ENCODE assay signal across 9 cellular contexts in the genomic region with DNA sequence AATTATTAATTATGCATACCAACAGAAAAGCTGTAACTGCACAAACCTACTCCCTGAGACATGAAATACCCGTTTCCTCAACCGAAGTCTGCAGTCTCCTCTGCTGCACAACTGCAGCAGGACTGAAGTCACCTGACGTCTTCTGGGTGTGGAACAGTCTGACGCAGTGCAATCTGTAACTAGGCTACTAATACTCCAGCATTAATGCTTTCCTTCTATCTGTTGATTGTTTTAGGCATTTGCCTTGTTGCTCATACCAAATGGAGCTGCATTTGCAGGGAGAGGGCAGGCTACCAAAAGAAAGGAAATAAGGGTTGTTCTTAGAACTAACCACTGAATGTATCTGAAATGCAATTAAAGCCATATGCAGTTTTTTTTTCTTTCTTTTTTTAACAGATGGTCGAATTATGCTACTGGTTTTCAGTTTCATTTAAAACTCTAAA. TPM values are rescaled to one million over a fixed set of nuclear protein-coding genes. Genes with fewer than 3 reads are reported as not detected.
DNase-seq lines count a peak whose midpoint lies in the region; ATAC-seq, FAIRE-seq and TF ChIP-seq lines count a peak whose summit lies in the region.
"Had no signal": no experiment of that assay in that cellular context is flagged by ENCODE, and none has a peak within 500 bp of the region (broad histone marks: within the 10 kb centered on the region; RNA-seq: fewer than 3 reads in every experiment).

No MANE protein-coding gene starts in this region.

- no peaks in the 10 kb centered on the region for H3K36me3 ChIP-seq in esophagus (ENCODE audit: control insufficient read depth in 2 of 2, insufficient read depth in 2 of 2, low read length in 1 of 2)

- H3K27me3 Mint-ChIP-seq in activated CD4-positive, alpha-beta memory T cell treated with anti-CD3 and anti-CD28 coated beads for 36 hours: no peaks in the 10 kb centered on the region
- no peaks in the 10 kb centered on the region for H3K27me3 Mint-ChIP-seq in natural killer cell (ENCODE audit: low read depth in 2 of 2)

- DNase-seq in NCI-H2029 treated with DMSO at 0.1 percent for 48 hours (lab: John Stamatoyannopoulos, UW) (peak; percentile 7), NCI-H2029 (lab: John Stamatoyannopoulos, UW) (no peak), HFF-Myc (ENCODE audit: extremely low read depth, low read depth) (peak; percentile 52), NCI-H1694 (lab: John Stamatoyannopoulos, UW) (peak; percentile 67), natural killer cell (peak; percentile 33), urothelium cell line (ENCODE audit: low spot score) (no peak)
- peak; percentile 40 for DNase-seq in activated CD4-positive, alpha-beta memory T cell treated with anti-CD3 and anti-CD28 coated beads for 36 hours

- no peaks in the 10 kb centered on the region for H3K36me3 Mint-ChIP-seq in activated CD4-positive, alpha-beta memory T cell treated with anti-CD3 and anti-CD28 coated beads for 36 hours
- H3K36me3 Mint-ChIP-seq in natural killer cell: no peaks in the 10 kb centered on the region

- H3K4me1 Mint-ChIP-seq in activated CD4-positive, alpha-beta memory T cell treated with anti-CD3 and anti-CD28 coated beads for 36 hours (ENCODE audit: low read depth): peaks cover 63% of the 10 kb centered on the region
- H3K4me1 Mint-ChIP-seq in natural killer cell: peaks cover 64 to 66% of the 10 kb centered on the region in 2 donors

- H3K4me3 Mint-ChIP-seq in activated CD4-positive, alpha-beta memory T cell treated with anti-CD3 and anti-CD28 coated beads for 36 hours: peak overlapping the region; percentile 81
- H3K4me3 Mint-ChIP-seq in natural killer cell: peak overlapping the region; percentile 92

- FAIRE-seq in urothelium cell line (lab: Jason Lieb, UNC): no peak
- FAIRE-seq: A204.1 had no signal

- WGBS in esophagus, 2 donors: 1 to 2% methylated on average over 5 of the region's 5 CpGs

- POLR2A ChIA-PET in activated CD4-positive, alpha-beta memory T cell treated with anti-CD3 and anti-CD28 coated beads for 36 hours (lab: Charles Lee): no interaction called here

- intact Hi-C loops in activated CD4-positive, alpha-beta memory T cell treated with anti-CD3 and anti-CD28 coated beads for 36 hours (cut with micrococcal nuclease): loop anchor here (5.0 kb wide), 1 partner anchor 108 kb away; no protein-coding TSS in a partner anchor
- intact Hi-C loops in natural killer cell (cut with micrococcal nuclease): loop anchor here (2.0 to 10.0 kb wide), 3 partner anchors 41 to 415 kb away; a partner anchor contains a TSS

- no peak for TF ChIP-seq CTCF in HFF-Myc (IDR thresholded peaks at IDR 0.05; ENCODE audit: low read depth, low read length, missing control alignments)
- TF ChIP-seq CTCF in natural killer cell (IDR thresholded peaks at IDR 0.05): no peak

- peak overlapping the region; percentile 65 for H3K27ac Mint-ChIP-seq in activated CD4-positive, alpha-beta memory T cell treated with anti-CD3 and anti-CD28 coated beads for 36 hours
- H3K27ac Mint-ChIP-seq in natural killer cell: peak overlapping the region; percentile 84 to 92

- H3K9me3 Mint-ChIP-seq in activated CD4-positive, alpha-beta memory T cell treated with anti-CD3 and anti-CD28 coated beads for 36 hours: no peaks in the 10 kb centered on the region
- H3K9me3 Mint-ChIP-seq in natural killer cell: no peaks in the 10 kb centered on the region

- CTCF ChIA-PET in activated CD4-positive, alpha-beta memory T cell treated with anti-CD3 and anti-CD28 coated beads for 36 hours (lab: Charles Lee): interaction anchor here (0.6 to 12.6 kb wide), 5 partner anchors 93 to 198 kb away, joined by 3 to 79 read pairs (median 5); no protein-coding TSS in a partner anchor

- H3K9me3 ChIP-seq in esophagus (ENCODE audit: control insufficient read depth in 2 of 2, insufficient read depth in 1 of 2, low read depth in 1 of 2, low read length in 1 of 2): no peaks in the 10 kb centered on the region

- no peaks in the 10 kb centered on the region for H3K27me3 ChIP-seq in esophagus (ENCODE audit: control insufficient read depth in 1 of 2, insufficient read depth in 2 of 2, low read length in 2 of 2)

- peak overlapping the region; percentile 67 to 71 for H3K27ac ChIP-seq in esophagus (ENCODE audit: low read depth in 2 of 2, low read length in 1 of 2)

- H3K4me3 ChIP-seq in HFF-Myc (replicated peaks; ENCODE audit: low read depth, low read length): 0 out of 2 replicates have a peak overlapping the region, but pooled peaks have one; percentile 0
- H3K4me3 ChIP-seq in esophagus (ENCODE audit: low read depth in 1 of 2, low read length in 2 of 2): peak overlapping the region in 1 of 2 donors; percentile 59

- ATAC-seq in natural killer cell: peak; percentile 92 to 96 (median 93)

- no peaks in the 10 kb centered on the region for H3K4me1 ChIP-seq in esophagus (ENCODE audit: control insufficient read depth in 2 of 2, insufficient read depth in 2 of 2, low read length in 1 of 2)

RNA-seq across cellular contexts. Expression of a gene that starts 40.1 kb away (rescaled TPM):
- 10 to 100 TPM; 96.7 to 97.5 TPM for total RNA-seq in activated CD4-positive, alpha-beta memory T cell treated with anti-CD3 and anti-CD28 coated beads for 36 hours
- 100 to 1,000 TPM; 116 to 121 TPM for polyA plus RNA-seq in esophagus
- total RNA-seq in natural killer cell: 100 to 1,000 TPM; 100 to 117 (median 109) TPM

Comparison
In these comparisons a context has a peak if more than half of its experiments do, and no peak if none do; other contexts are left out.
1. DNase-seq: peak in NCI-H2029 treated with DMSO at 0.1 percent for 48 hours (single experiment), HFF-Myc (single experiment), NCI-H1694 (single experiment), activated CD4-positive, alpha-beta memory T cell treated with anti-CD3 and anti-CD28 coated beads for 36 hours (single experiment) and natural killer cell (single experiment); none in NCI-H2029 (single experiment) and urothelium cell line (single experiment).